In genomic region chr10:21515581-21516269, GRCh38 we compare ENCODE assay signal across 8 cellular contexts. TPM values are rescaled to one million over a fixed set of nuclear protein-coding genes. Genes with fewer than 3 reads are reported as not detected.
DNase-seq lines count a peak whose midpoint lies in the region; TF ChIP-seq lines count a peak whose summit lies in the region.

No MANE protein-coding gene starts in this region.

- DNase-seq in right atrium auricular region (ENCODE audit: low spot score) = no peak
- DNase-seq in cardiac septum (ENCODE audit: low spot score) = no peak
- DNase-seq in activated gamma-delta T cell (lab: John Stamatoyannopoulos, UW) = no peak
- DNase-seq in kidney tubule cell (ENCODE audit: low spot score) = no peak
- no peak for DNase-seq in stimulated activated CD4-positive, alpha-beta T cell treated with anti-CD3 and anti-CD28 coated beads, Interleukin-2, amount 100 ng/mL, for 24 hours
- no peak for DNase-seq in DMS153 (lab: John Stamatoyannopoulos, UW)

- H3K36me3 ChIP-seq in right atrium auricular region (no peaks in the 10 kb centered on the region), muscle layer of colon (ENCODE audit: insufficient read depth, low read length) (no peaks in the 10 kb centered on the region)

- H3K27ac ChIP-seq in right atrium auricular region (peak overlapping the region; percentile 77 to 82), cingulate gyrus (ENCODE audit: low read depth, low read length) (peak overlapping the region; percentile 23), muscle layer of colon (ENCODE audit: low read depth, low read length) (peak overlapping the region; percentile 77)

- H3K4me3 ChIP-seq in right atrium auricular region (peak overlapping the region; percentile 60 to 64), muscle layer of colon (ENCODE audit: low read depth in 1 of 2, low read length in 2 of 2) (peak overlapping the region; percentile 24 to 82)

- H3K27me3 ChIP-seq in right atrium auricular region (no peaks in the 10 kb centered on the region), muscle layer of colon (ENCODE audit: control insufficient read depth in 1 of 2, insufficient read depth in 2 of 2, low read length in 2 of 2) (no peaks in the 10 kb centered on the region)

- H3K9me3 ChIP-seq in right atrium auricular region = no peaks in the 10 kb centered on the region
- no peaks in the 10 kb centered on the region for H3K9me3 ChIP-seq in muscle layer of colon (ENCODE audit: low read length)

- no peak for TF ChIP-seq CTCF in right atrium auricular region (IDR thresholded peaks at IDR 0.05)

- intact Hi-C loops in cardiac septum (cut with DNase I) = loop anchor here (1.0 kb wide), 1 partner anchor 13 kb away; no protein-coding TSS in a partner anchor

- H3K4me1 ChIP-seq in right atrium auricular region (peaks cover 0 to 21% of the 10 kb centered on the region in 2 donors), muscle layer of colon (ENCODE audit: insufficient read depth, low read length) (peaks cover 30% of the 10 kb centered on the region)

- no peak overlapping the region for H3K9ac ChIP-seq in muscle layer of colon (ENCODE audit: low read length)

RNA-seq across cellular contexts. Expression of gene SKIDA1, which starts 9.8 kb away (rescaled TPM):
- total RNA-seq in right atrium auricular region (1 to 10 TPM; 2.1 to 2.6 TPM), cardiac septum (1.8 TPM)

RNA-seq across cellular contexts. Expression of gene MLLT10, which starts 18.3 kb away (rescaled TPM):
- total RNA-seq in right atrium auricular region (10 to 100 TPM; 18.8 to 27.2 TPM), cardiac septum (32.5 TPM)

Comparison
In these comparisons a context has a peak if more than half of its experiments do, and no peak if none do; other contexts are left out.
1. H3K27ac ChIP-seq: peak in every context shown above with its lines; median percentile 80 in right atrium auricular region; 77 in muscle layer of colon; 23 in cingulate gyrus.